24 cellular contexts compared by ENCODE assay signal in genomic region chr11:9825895-9826294, GRCh38.
DNase-seq lines count a peak whose midpoint lies in the region; FAIRE-seq and TF ChIP-seq lines count a peak whose summit lies in the region.
"Had no signal": no experiment of that assay in that cellular context is flagged by ENCODE, and none has a peak within 500 bp of the region (broad histone marks: within the 10 kb centered on the region; RNA-seq: fewer than 3 reads in every experiment).

No MANE protein-coding gene starts in this region.

- POLR2A ChIA-PET in activated CD4-positive, alpha-beta T cell treated with anti-CD3 and anti-CD28 coated beads, Interleukin-2, amount 10 ng/mL, durations not matched to agents 7 days and 5 days (lab: Charles Lee), result no interaction called here

- no peak overlapping the region for H3K4me3 ChIP-seq in adipocyte (ENCODE audit: low read length)
- no peak overlapping the region for H3K4me3 ChIP-seq in osteoblast (ENCODE audit: insufficient read depth, low read length)
- H3K4me3 ChIP-seq in colonic mucosa, result no peak overlapping the region
- H3K4me3 ChIP-seq: BLaER1, GM12878 had no signal

- H3K4me1 Mint-ChIP-seq in activated CD4-positive, alpha-beta T cell treated with anti-CD3 and anti-CD28 coated beads, Interleukin-2, amount 10 ng/mL, durations not matched to agents 24 days and 14 days, result peaks cover 11% of the 10 kb centered on the region
- H3K4me1 Mint-ChIP-seq in activated CD4-positive, alpha-beta T cell treated with anti-CD3 and anti-CD28 coated beads, Interleukin-2, amount 10 ng/mL, durations not matched to agents 7 days and 5 days, result no peaks in the 10 kb centered on the region
- H3K4me1 Mint-ChIP-seq: CD4-positive, CD25-positive, alpha-beta regulatory T cell had no signal

- TF ChIP-seq CTCF in osteoblast (IDR thresholded peaks at IDR 0.05; ENCODE audit: extremely low read depth, low read depth, low read length), result no peak
- no peak for TF ChIP-seq CTCF in colonic mucosa (IDR thresholded peaks at IDR 0.05)

- CTCF ChIA-PET in activated CD4-positive, alpha-beta T cell treated with anti-CD3 and anti-CD28 coated beads, Interleukin-2, amount 10 ng/mL, durations not matched to agents 7 days and 5 days (lab: Charles Lee), result no interaction called here

- no peak overlapping the region for H3K27ac Mint-ChIP-seq in activated CD4-positive, alpha-beta T cell treated with anti-CD3 and anti-CD28 coated beads, Interleukin-2, amount 10 ng/mL, durations not matched to agents 24 days and 14 days
- no peak overlapping the region for H3K27ac Mint-ChIP-seq in activated CD4-positive, alpha-beta T cell treated with anti-CD3 and anti-CD28 coated beads, Interleukin-2, amount 10 ng/mL, durations not matched to agents 7 days and 5 days

- no peak for TF ChIP-seq POLR2A in GM12892 (IDR thresholded peaks at IDR 0.05; ENCODE audit: low read depth, low read length)

- H3K27ac ChIP-seq in osteoblast (ENCODE audit: low read depth, low read length) (peak overlapping the region; percentile 71), colonic mucosa (no peak overlapping the region)
- H3K27ac ChIP-seq: 22Rv1, BLaER1, HL-60, RWPE1 had no signal

- H3K79me2 ChIP-seq in osteoblast (ENCODE audit: insufficient read depth, low read length), result no peaks in the 10 kb centered on the region

- DNase-seq in activated CD4-positive, alpha-beta T cell treated with anti-CD3 and anti-CD28 coated beads, Interleukin-2, amount 10 ng/mL, durations not matched to agents 24 days and 14 days, result peak; percentile 45
- DNase-seq in activated CD4-positive, alpha-beta T cell treated with anti-CD3 and anti-CD28 coated beads, Interleukin-2, amount 10 ng/mL, durations not matched to agents 7 days and 5 days, result no peak
- DNase-seq in GM12892 (ENCODE audit: insufficient read length), result no peak
- no peak for DNase-seq in adipocyte (ENCODE audit: low read depth)
- no peak for DNase-seq in osteoblast (ENCODE audit: insufficient read length, low spot score, missing footprints)
- no peak for DNase-seq in SW480 (ENCODE audit: low spot score)
- DNase-seq in NCI-H146 (lab: John Stamatoyannopoulos, UW), result no peak
- DNase-seq in colonic mucosa, result no peak
- DNase-seq: CD4-positive, CD25-positive, alpha-beta regulatory T cell; COR-L47; GDM1; KBM-7; MM.1S; NCI-H1694; NCI-H2029 treated with DMSO at 0.1 percent for 48 hours; NCI-H446 treated with DMSO at 0.1 percent for 48 hours; NCI-H526 treated with DMSO at 0.1 percent for 48 hours; SHP77 had no signal

- no peaks in the 10 kb centered on the region for H3K27me3 ChIP-seq in adipocyte (replicated peaks; ENCODE audit: control insufficient read depth, insufficient read depth, low read length)
- no peaks in the 10 kb centered on the region for H3K27me3 ChIP-seq in osteoblast (ENCODE audit: insufficient read depth, low read length)
- no peaks in the 10 kb centered on the region for H3K27me3 ChIP-seq in colonic mucosa
- H3K27me3 ChIP-seq: BLaER1 had no signal

- H3K9me3 ChIP-seq in adipocyte (ENCODE audit: control insufficient read depth, low read length), result no peaks in the 10 kb centered on the region
- no peaks in the 10 kb centered on the region for H3K9me3 ChIP-seq in osteoblast (ENCODE audit: low read depth, low read length)
- H3K9me3 ChIP-seq in colonic mucosa, result no peaks in the 10 kb centered on the region
- H3K9me3 ChIP-seq: BLaER1 had no signal

- H3K36me3 Mint-ChIP-seq in activated CD4-positive, alpha-beta T cell treated with anti-CD3 and anti-CD28 coated beads, Interleukin-2, amount 10 ng/mL, durations not matched to agents 24 days and 14 days (ENCODE audit: low read depth), result peaks cover 2% of the 10 kb centered on the region
- H3K36me3 Mint-ChIP-seq in activated CD4-positive, alpha-beta T cell treated with anti-CD3 and anti-CD28 coated beads, Interleukin-2, amount 10 ng/mL, durations not matched to agents 7 days and 5 days (ENCODE audit: low read depth), result no peaks in the 10 kb centered on the region
- H3K36me3 Mint-ChIP-seq: CD4-positive, CD25-positive, alpha-beta regulatory T cell had no signal

- H3K36me3 ChIP-seq in adipocyte (ENCODE audit: control insufficient read depth, insufficient read depth, low read length, severe bottlenecking), result peaks cover 4% of the 10 kb centered on the region
- H3K36me3 ChIP-seq in osteoblast (ENCODE audit: insufficient read depth, low read length), result no peaks in the 10 kb centered on the region
- H3K36me3 ChIP-seq in colonic mucosa, result no peaks in the 10 kb centered on the region
- H3K36me3 ChIP-seq: BLaER1 had no signal

- no peak overlapping the region for H3K4me2 ChIP-seq in osteoblast (ENCODE audit: insufficient read depth, low read length)
- H3K4me2 ChIP-seq: BLaER1 had no signal

- H3K9me3 Mint-ChIP-seq in activated CD4-positive, alpha-beta T cell treated with anti-CD3 and anti-CD28 coated beads, Interleukin-2, amount 10 ng/mL, durations not matched to agents 24 days and 14 days, result no peaks in the 10 kb centered on the region
- H3K9me3 Mint-ChIP-seq in activated CD4-positive, alpha-beta T cell treated with anti-CD3 and anti-CD28 coated beads, Interleukin-2, amount 10 ng/mL, durations not matched to agents 7 days and 5 days, result no peaks in the 10 kb centered on the region

- peak overlapping the region; percentile 18 for H3K9ac ChIP-seq in adipocyte (ENCODE audit: low read length)
- H3K9ac ChIP-seq in colonic mucosa (ENCODE audit: low read depth in 2 of 2, low read length in 2 of 2), result no peak overlapping the region
- H3K9ac ChIP-seq: BLaER1 had no signal

- intact Hi-C loops in activated CD4-positive, alpha-beta T cell treated with anti-CD3 and anti-CD28 coated beads, Interleukin-2, amount 10 ng/mL, durations not matched to agents 24 days and 14 days (cut with micrococcal nuclease), result loop anchor here (2.0 kb wide), 1 partner anchor 15 kb away; no protein-coding TSS in a partner anchor
- intact Hi-C loops in colonic mucosa (cut with DNase I), result no loop called here

- H3K27me3 Mint-ChIP-seq in activated CD4-positive, alpha-beta T cell treated with anti-CD3 and anti-CD28 coated beads, Interleukin-2, amount 10 ng/mL, durations not matched to agents 24 days and 14 days, result no peaks in the 10 kb centered on the region
- no peaks in the 10 kb centered on the region for H3K27me3 Mint-ChIP-seq in activated CD4-positive, alpha-beta T cell treated with anti-CD3 and anti-CD28 coated beads, Interleukin-2, amount 10 ng/mL, durations not matched to agents 7 days and 5 days

- H4K20me1 ChIP-seq in osteoblast (ENCODE audit: insufficient read depth, low read length), result no peaks in the 10 kb centered on the region
- H4K20me1 ChIP-seq: BLaER1 had no signal

- H2AFZ ChIP-seq in osteoblast (ENCODE audit: low read length), result no peak overlapping the region

- peaks cover 45% of the 10 kb centered on the region for H3K4me1 ChIP-seq in adipocyte (ENCODE audit: control insufficient read depth, insufficient read depth, low read length)
- peaks cover 28% of the 10 kb centered on the region for H3K4me1 ChIP-seq in osteoblast (ENCODE audit: insufficient read depth, low read length)
- H3K4me1 ChIP-seq in colonic mucosa, result no peaks in the 10 kb centered on the region
- H3K4me1 ChIP-seq: BLaER1 had no signal

- peak; percentile 14 for FAIRE-seq in GM12892 (lab: Jason Lieb, UNC)
- FAIRE-seq: GM12878, H1 had no signal

- H3K4me3 Mint-ChIP-seq in activated CD4-positive, alpha-beta T cell treated with anti-CD3 and anti-CD28 coated beads, Interleukin-2, amount 10 ng/mL, durations not matched to agents 24 days and 14 days, result no peak overlapping the region
- H3K4me3 Mint-ChIP-seq in activated CD4-positive, alpha-beta T cell treated with anti-CD3 and anti-CD28 coated beads, Interleukin-2, amount 10 ng/mL, durations not matched to agents 7 days and 5 days, result no peak overlapping the region
- H3K4me3 Mint-ChIP-seq: CD4-positive, CD25-positive, alpha-beta regulatory T cell had no signal
